ENCODE assay signal across 9 cellular contexts in the genomic region with DNA sequence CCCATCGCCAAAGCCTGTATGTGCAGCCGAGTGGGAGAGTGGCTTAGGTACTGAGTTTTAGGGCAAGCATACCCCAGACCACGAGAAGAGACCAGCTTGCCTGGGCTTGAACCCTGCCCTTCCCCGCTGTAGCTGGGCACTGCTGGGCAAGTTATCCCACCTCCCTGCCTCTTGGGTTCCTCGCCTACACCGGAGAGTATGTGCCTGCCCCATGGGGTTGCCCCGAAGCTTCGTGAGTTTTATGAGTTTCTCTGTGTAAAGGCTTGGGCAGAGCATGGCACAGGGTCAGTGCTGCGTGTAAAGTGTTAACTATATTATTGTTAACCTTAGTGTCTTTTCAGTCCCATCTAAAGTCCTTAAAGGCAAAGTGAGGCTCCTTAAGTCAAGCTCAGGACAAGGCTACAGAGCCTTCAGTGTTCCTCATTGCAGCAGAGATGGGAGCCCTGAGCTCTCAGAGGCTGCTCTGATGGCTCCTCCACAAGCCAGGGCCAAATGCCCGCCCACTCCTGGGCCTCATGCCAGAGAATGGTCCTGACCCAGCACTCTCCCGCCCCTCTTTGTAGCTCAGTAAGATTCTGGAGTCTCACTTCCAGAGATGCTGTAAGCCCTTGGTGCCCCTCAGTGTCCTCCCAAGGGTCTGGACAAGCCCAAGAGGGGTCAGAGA. TPM values are rescaled to one million over a fixed set of nuclear protein-coding genes. Genes with fewer than 3 reads are reported as not detected.
A peak's percentile ranks its signal among the peaks of the same experiment; 100 is the strongest.
DNase-seq lines count a peak whose midpoint lies in the region; ATAC-seq, FAIRE-seq and TF ChIP-seq lines count a peak whose summit lies in the region.
"Had no signal": no experiment of that assay in that cellular context is flagged by ENCODE, and none has a peak within 500 bp of the region (broad histone marks: within the 10 kb centered on the region; RNA-seq: fewer than 3 reads in every experiment).

No MANE protein-coding gene starts in this region.

- H3K4me1 ChIP-seq in GM12878 (ENCODE audit: control insufficient read depth, insufficient read depth, low read length), result no peaks in the 10 kb centered on the region
- H3K4me1 ChIP-seq in spleen, result peaks cover 0 to 15% (median 11%) of the 10 kb centered on the region in 6 donors

- in situ Hi-C loops in GM12878 (cut with MboI), result no loop called here

- no peaks in the 10 kb centered on the region for H3K9me3 ChIP-seq in GM12878 (replicated peaks; ENCODE audit: control insufficient read depth, insufficient read depth, low read length)
- H3K9me3 ChIP-seq in iPS-18c (ENCODE audit: control insufficient read depth, insufficient read depth, low read length), result no peaks in the 10 kb centered on the region
- no peaks in the 10 kb centered on the region for H3K9me3 ChIP-seq in spleen

- TF ChIP-seq EP300 in GM12878 (IDR thresholded peaks at IDR 0.05; ENCODE audit: borderline replicate concordance in 1 of 2, control insufficient read depth in 1 of 2, low read depth in 2 of 2, low read length in 2 of 2), result no peak

- H3K27me3 ChIP-seq in GM12878 (replicated peaks in 1 of 2; ENCODE audit: control insufficient read depth in 2 of 2, insufficient read depth in 2 of 2, low read length in 1 of 2), result peaks cover 13 to 28% of the 10 kb centered on the region in 2 experiments
- H3K27me3 ChIP-seq in spleen (replicated peaks in 1 of 7), result peaks cover 4 to 80% (median 20%) of the 10 kb centered on the region in 7 donors

- RAD21 ChIA-PET in GM12878 (lab: Charles Lee; ENCODE audit: unreplicated experiment), result interaction anchor here (0.7 to 0.8 kb wide), 3 partner anchors 47 to 228 kb away, joined by 3 to 4 read pairs (median 3); no protein-coding TSS in a partner anchor

- H3K9ac ChIP-seq in GM12878 (ENCODE audit: control insufficient read depth, insufficient read depth, low read length), result no peak overlapping the region

- BruUV-seq in GM12878 (replicated peaks; lab: Mats Ljungman, UMichigan), result no TSS peak

- TF ChIP-seq CTCF in GM12878 (IDR thresholded peaks at IDR 0.05 in 2 of 3, conservative IDR thresholded peaks at IDR 0.05 in 1 of 3; ENCODE audit: control insufficient read depth in 2 of 3, extremely low read depth in 1 of 3, insufficient read depth in 1 of 3, low read depth in 3 of 3, low read length in 3 of 3), result no peak
- no peak for TF ChIP-seq CTCF in spleen (IDR thresholded peaks at IDR 0.05 in 8 of 11, conservative IDR thresholded peaks at IDR 0.05 in 3 of 11)

- no peak for DNase-seq in GM12878 (ENCODE audit: low read depth, low spot score)
- DNase-seq in spleen, result no peak
- DNase-seq in ecto neural progenitor cell (ENCODE audit: low spot score), result no peak
- no peak for DNase-seq in HK-2 (ENCODE audit: unreplicated experiment)
- DNase-seq in NCI-H146 (lab: John Stamatoyannopoulos, UW), result no peak

- H2AFZ ChIP-seq in GM12878 (ENCODE audit: control insufficient read depth, low read depth, low read length), result no peak overlapping the region

- POLR2A ChIA-PET in GM12878 (lab: Charles Lee), result interaction anchor here (1.1 kb wide), 1 partner anchor 11 kb away, joined by 3 read pairs; no protein-coding TSS in a partner anchor

- no peaks in the 10 kb centered on the region for H4K20me1 ChIP-seq in GM12878 (ENCODE audit: control insufficient read depth, insufficient read depth)

- TF ChIP-seq RAD21 in GM12878 (IDR thresholded peaks at IDR 0.05; ENCODE audit: insufficient read depth, low read depth, low read length), result no peak

- no peak overlapping the region for H3K27ac ChIP-seq in GM12878 (ENCODE audit: control insufficient read depth, insufficient read depth)
- H3K27ac ChIP-seq in spleen, result no peak overlapping the region

- H3K4me3 ChIP-seq in GM12878 (no peak overlapping the region), iPS-18c (ENCODE audit: insufficient read depth, low read depth, low read length) (peak overlapping the region; percentile 47), spleen (peak overlapping the region in 5 of 8 donors; percentile 34 to 67 (median 39))

- FAIRE-seq in GM12878 (lab: Jason Lieb, UNC), result no peak
- FAIRE-seq: islet of Langerhans had no signal

- ATAC-seq in HG02678 (IDR thresholded peaks at IDR 0.05; ENCODE audit: unreplicated experiment) (peak; percentile 8), GM12878 (peak; percentile 23), HG03571 (IDR thresholded peaks at IDR 0.05; ENCODE audit: unreplicated experiment) (no peak)

- 41% methylated on average over 11 of the region's 11 CpGs for WGBS in GM12878 (ENCODE audit: insufficient coverage, insufficient replicate concordance, low lambda C conversion rate, missing lambda C conversion rate)
- WGBS in spleen, 5 donors, result 49 to 74% (median 55%) methylated on average over 7 to 11 of the region's 11 CpGs

- peak overlapping the region; percentile 60; the same call in 1 of the 2 replicates for H3K4me2 ChIP-seq in GM12878 (ENCODE audit: control insufficient read depth, insufficient read depth)

- CTCF ChIA-PET in GM12878 (lab: Yijun Ruan, JAX), result interaction anchor here (0.6 to 2.7 kb wide), 15 partner anchors 8 to 437 kb away, joined by 3 to 10 read pairs (median 4); a partner anchor contains a TSS

- no peaks in the 10 kb centered on the region for H3K79me2 ChIP-seq in GM12878 (ENCODE audit: control insufficient read depth, insufficient read depth, low read length)

- TF ChIP-seq POLR2A in GM12878 (IDR thresholded peaks at IDR 0.05; ENCODE audit: low read depth, low read length) (no peak), spleen (IDR thresholded peaks at IDR 0.05) (no peak)

- SMC1A ChIA-PET in GM12878 (lab: Charles Lee; ENCODE audit: uncharacterized antibody, unreplicated experiment), result interaction anchor here (1.7 kb wide), 1 partner anchor 58 kb away, joined by 3 read pairs; no protein-coding TSS in a partner anchor

- H3K36me3 ChIP-seq in GM12878 (ENCODE audit: control insufficient read depth in 2 of 2, insufficient read depth in 2 of 2, low read length in 1 of 2) (no peaks in the 10 kb centered on the region), spleen (no peaks in the 10 kb centered on the region)

- intact Hi-C loops in GM12878 (cut with micrococcal nuclease; ENCODE audit: unreplicated experiment) (loop anchor here (1.0 kb wide), 2 partner anchors 59 to 227 kb away; no protein-coding TSS in a partner anchor), spleen (cut with DNase I; ENCODE audit: low total_unique reads) (loop anchor here (10.0 kb wide), 1 partner anchor 59 kb away; no protein-coding TSS in a partner anchor)

TF ChIP-seq in GM12878, 131 proteins besides CTCF, POLR2A, EP300 and RAD21 (continues in another document):
- no peak for TF ChIP-seq POLR2AphosphoS5 (IDR thresholded peaks at IDR 0.05; ENCODE audit: low read length)
- TF ChIP-seq SUPT20H (IDR thresholded peaks at IDR 0.05; ENCODE audit: borderline replicate concordance, control insufficient read depth, low read depth, low read length), result no peak
- no peak for TF ChIP-seq BRCA1 (IDR thresholded peaks at IDR 0.05; ENCODE audit: low read depth, low read length)
- no peak for TF ChIP-seq TCF3 (IDR thresholded peaks at IDR 0.05; ENCODE audit: borderline replicate concordance, insufficient read depth, low read depth, low read length)
- TF ChIP-seq SMC3 (IDR thresholded peaks at IDR 0.05; ENCODE audit: borderline replicate concordance, low read length), result no peak
- TF ChIP-seq SUZ12 (IDR thresholded peaks at IDR 0.05; ENCODE audit: unreplicated experiment), result no peak
- no peak for TF ChIP-seq NR2C1 (IDR thresholded peaks at IDR 0.05)
- TF ChIP-seq CEBPB (IDR thresholded peaks at IDR 0.05; ENCODE audit: borderline replicate concordance in 1 of 2, low read depth in 2 of 2, low read length in 2 of 2), result no peak
- no peak for TF ChIP-seq ZSCAN29 (IDR thresholded peaks at IDR 0.05)
- no peak for TF ChIP-seq CBX5 (IDR thresholded peaks at IDR 0.05; ENCODE audit: low read depth)
- TF ChIP-seq IRF4 (IDR thresholded peaks at IDR 0.05; ENCODE audit: low read depth, low read length), result no peak

RNA-seq across cellular contexts. Expression of a gene that starts 37.0 kb away (rescaled TPM):
- not detected in 2 replicates for total RNA-seq in GM12878 (2013; cell fraction: nucleolus; rRNA removed)
- total RNA-seq in GM12878 (2014; rRNA removed), result not detected in 2 replicates
- total RNA-seq in GM12878 (2014; rRNA removed; fragmentation: Illumina TruSeq; extraction: Trizol), result not detected in 2 replicates
- total RNA-seq in GM12878 (2021), result not detected in 2 replicates
- not detected for polyA plus RNA-seq in GM12878 (2011; ENCODE audit: low read depth)
- polyA plus RNA-seq in GM12878 (2011; rRNA removed), result not detected in 2 replicates
- polyA plus RNA-seq in GM12878 (2011; cell fraction: cytosol; rRNA removed), result not detected in 2 replicates
- not detected in 2 replicates for polyA plus RNA-seq in GM12878 (2011; cell fraction: nucleus; rRNA removed)
- polyA plus RNA-seq in GM12878 (2012), result not detected in 2 replicates
- polyA plus RNA-seq in GM12878 (2014; fragmentation: Illumina TruSeq; extraction: Trizol), result not detected in 2 replicates
- polyA plus RNA-seq in GM12878 (2014; fragmentation: Nextera tagmentation; extraction: Ambion mirVana), result not detected
- polyA plus RNA-seq in GM12878 (2014; rRNA removed), result not detected in 2 replicates
- not detected for polyA plus RNA-seq in GM12878 (2016; fragmentation: Nextera tagmentation; extraction: Ambion mirVana)
- polyA minus RNA-seq in GM12878 (2011; rRNA and poly(A)+ RNA removed), result not detected in 2 replicates
- not detected in 2 replicates for polyA minus RNA-seq in GM12878 (2011; cell fraction: cytosol; rRNA and poly(A)+ RNA removed)
- not detected in 2 replicates for polyA minus RNA-seq in GM12878 (2011; cell fraction: nucleus; rRNA and poly(A)+ RNA removed)
- under 1 TPM in 1 of 7 donors, not detected in 6; 0.28 TPM for total RNA-seq in spleen
- not detected for polyA plus RNA-seq in spleen

RNA-seq across cellular contexts. Expression of a gene that starts 50.2 kb away (rescaled TPM):
- total RNA-seq in GM12878 (2013; cell fraction: nucleolus; rRNA removed), result 0.07 and 0.17 TPM in 2 replicates
- total RNA-seq in GM12878 (2014; rRNA removed) (0.11 and 0.17 TPM in 2 replicates), GM12878 (2014; rRNA removed; fragmentation: Illumina TruSeq; extraction: Trizol) (0.13 and 0.14 TPM in 2 replicates), GM12878 (2021) (0.08 and 0.38 TPM in 2 replicates), spleen (1 to 10 TPM in 5 of 7 donors, under 1 TPM in 2; 0.65 to 2.6 (median 1.4) TPM)
- 0.10 TPM for polyA plus RNA-seq in GM12878 (2011; ENCODE audit: low read depth)
- polyA plus RNA-seq in GM12878 (2011; rRNA removed) (0.01 and 0.07 TPM in 2 replicates), GM12878 (2014; fragmentation: Illumina TruSeq; extraction: Trizol) (0.06 and 0.56 TPM in 2 replicates), GM12878 (2014; fragmentation: Nextera tagmentation; extraction: Ambion mirVana) (under 1 TPM in 1 of 2 experiments, not detected in 1; 0.02 TPM), GM12878 (2014; rRNA removed) (0.03 and 0.14 TPM in 2 replicates), GM12878 (2016; fragmentation: Nextera tagmentation; extraction: Ambion mirVana) (under 1 TPM in 1 of 2 experiments, not detected in 1; 0.07 TPM), spleen (under 1 TPM; 0.09 to 0.13 (median 0.11) TPM)
- polyA plus RNA-seq in GM12878 (2011; cell fraction: cytosol; rRNA removed), result 0.03 and 0.05 TPM in 2 replicates
- polyA plus RNA-seq in GM12878 (2011; cell fraction: nucleus; rRNA removed), result 0.07 and 0.15 TPM in 2 replicates
- 0.14 and 0.18 TPM in 2 replicates for polyA plus RNA-seq in GM12878 (2012)
- polyA minus RNA-seq in GM12878 (2011; rRNA and poly(A)+ RNA removed), result under 0.01 and 0.07 TPM in 2 replicates
- not detected in 2 replicates for polyA minus RNA-seq in GM12878 (2011; cell fraction: cytosol; rRNA and poly(A)+ RNA removed)
- not detected in 2 replicates for polyA minus RNA-seq in GM12878 (2011; cell fraction: nucleus; rRNA and poly(A)+ RNA removed)
